Comparison of ENCODE assay signal across 25 cellular contexts in the genomic region with DNA sequence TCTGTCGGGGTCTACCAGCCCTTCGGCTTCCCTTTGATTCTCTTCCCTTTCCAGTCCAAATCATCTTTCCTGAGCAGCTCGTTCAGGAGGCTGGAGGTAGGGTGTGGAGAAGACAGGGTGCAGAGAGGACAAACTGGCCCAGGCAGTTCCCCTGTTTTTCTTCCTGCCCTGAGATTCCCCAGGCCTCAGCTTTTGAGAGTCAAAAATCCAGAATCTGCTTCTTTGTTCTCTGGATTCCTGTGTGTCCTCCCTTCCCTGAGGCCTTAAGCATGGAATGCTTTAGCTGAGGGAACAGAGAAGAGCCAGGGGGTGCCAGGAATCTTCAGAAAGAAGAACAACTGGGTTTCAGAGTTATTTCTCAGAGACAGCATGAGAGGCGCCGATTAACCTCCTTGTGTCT. TPM values are rescaled to one million over a fixed set of nuclear protein-coding genes. Genes with fewer than 3 reads are reported as not detected.
DNase-seq lines count a peak whose midpoint lies in the region; ATAC-seq, FAIRE-seq and TF ChIP-seq lines count a peak whose summit lies in the region.
"Had no signal": no experiment of that assay in that cellular context is flagged by ENCODE, and none has a peak within 500 bp of the region (broad histone marks: within the 10 kb centered on the region; RNA-seq: fewer than 3 reads in every experiment).

No MANE protein-coding gene starts in this region.

- H3K27me3 Mint-ChIP-seq in neural progenitor cell (ENCODE audit: insufficient read depth, low read depth) = no peaks in the 10 kb centered on the region
- H3K27me3 Mint-ChIP-seq: activated naive CD8-positive, alpha-beta T cell; effector memory CD8-positive, alpha-beta T cell had no signal

- no peak; a peak in 1 of 4 replicates for TF ChIP-seq RAD21 in H1 (IDR thresholded peaks at IDR 0.05 in 1 of 2, conservative IDR thresholded peaks at IDR 0.05 in 1 of 2; ENCODE audit: low read depth in 2 of 2, low read length in 2 of 2)

- TF ChIP-seq EP300 in H1 (IDR thresholded peaks at IDR 0.05; ENCODE audit: borderline replicate concordance in 1 of 2, low read depth in 2 of 2, low read length in 2 of 2) = no peak

- 83% methylated on average over 4 of the region's 5 CpGs for WGBS in HUES64
- WGBS in H1 (ENCODE audit: extremely low coverage in 1 of 2, insufficient coverage in 1 of 2, insufficient read length in 1 of 2, insufficient replicate concordance in 2 of 2, low coverage in 1 of 2, low lambda C conversion rate in 2 of 2, missing lambda C conversion rate in 1 of 2), 2 experiments = 70% methylated on average over 5 of the region's 5 CpGs; no CpG with 5 or more reads in 1 of the 2 experiments

- H4K91ac ChIP-seq in H1 (replicated peaks; ENCODE audit: insufficient read length, low read length) = no peak overlapping the region

- peaks cover 43% of the 10 kb centered on the region for H3K4me1 Mint-ChIP-seq in neural progenitor cell
- H3K4me1 Mint-ChIP-seq: T-cell had no signal

- H3K4me2 ChIP-seq in H1 (ENCODE audit: insufficient read depth in 1 of 2, low read depth in 2 of 2, low read length in 2 of 2) = no peak overlapping the region; a peak in 1 of 4 replicates
- no peak overlapping the region for H3K4me2 ChIP-seq in neural progenitor cell
- H3K4me2 ChIP-seq: A549 had no signal

- no peaks in the 10 kb centered on the region; the same call in 1 of the 2 replicates for H3K79me1 ChIP-seq in H1 (ENCODE audit: low read depth, low read length)

- peak overlapping the region; percentile 79; the same call in 1 of the 2 replicates for H2BK5ac ChIP-seq in H1 (ENCODE audit: low read depth, low read length)

- H3K4me1 ChIP-seq in HUES64 (ENCODE audit: insufficient read depth, low read length) = peaks cover 29% of the 10 kb centered on the region
- peaks cover 0 to 8% (median 5%) of the 10 kb centered on the region in 4 experiments; a peak in 3 of 7 replicates for H3K4me1 ChIP-seq in H1 (replicated peaks in 1 of 4; ENCODE audit: control insufficient read depth in 3 of 4, insufficient read depth in 4 of 4, low read length in 3 of 4)
- peaks cover 15% of the 10 kb centered on the region for H3K4me1 ChIP-seq in neural progenitor cell
- H3K4me1 ChIP-seq: A549, HAP-1 had no signal

- no peak overlapping the region for H4K5ac ChIP-seq in H1 (ENCODE audit: insufficient read length, low read depth, low read length)

- H2BK12ac ChIP-seq in H1 (ENCODE audit: low read depth, low read length) = peak overlapping the region; percentile 40

- no peak overlapping the region for H2BK20ac ChIP-seq in H1 (ENCODE audit: low read length)

- H2AFZ ChIP-seq in H1 (ENCODE audit: low read length) (no peak overlapping the region), neural progenitor cell (replicated peaks) (no peak overlapping the region)

- no peak for TF ChIP-seq POLR2A in H1 (IDR thresholded peaks at IDR 0.05; ENCODE audit: control extremely low read depth in 1 of 2, low read depth in 2 of 2, low read length in 2 of 2)

- H3K27me3 ChIP-seq in HUES64 (ENCODE audit: insufficient read depth, low read length) (no peaks in the 10 kb centered on the region), H1 (replicated peaks in 1 of 4; ENCODE audit: control insufficient read depth in 3 of 4, extremely low read depth in 1 of 4, insufficient read depth in 3 of 4, low read length in 3 of 4) (no peaks in the 10 kb centered on the region), neural progenitor cell (no peaks in the 10 kb centered on the region)
- H3K27me3 ChIP-seq: esophagus squamous epithelium, stomach had no signal

- FAIRE-seq in H1 (lab: Jason Lieb, UNC) = peak; percentile 42
- FAIRE-seq: A549, GM19239 had no signal

- H3K56ac ChIP-seq in H1 (replicated peaks; ENCODE audit: insufficient read length, low read depth, low read length) = no peak overlapping the region

- H3K23me2 ChIP-seq in H1 (ENCODE audit: low read depth, low read length) = no peaks in the 10 kb centered on the region

- H3K27ac ChIP-seq in HUES64 (ENCODE audit: low read depth, low read length) (peak overlapping the region; percentile 85), H1 (ENCODE audit: low read depth, low read length) (no peak overlapping the region), neural progenitor cell (no peak overlapping the region)
- H3K27ac ChIP-seq: stomach had no signal

- H3K79me2 ChIP-seq in H1 (ENCODE audit: control insufficient read depth in 1 of 2, insufficient read depth in 2 of 2, low read length in 2 of 2) = no peaks in the 10 kb centered on the region
- H3K79me2 ChIP-seq in neural progenitor cell (ENCODE audit: low read depth) = no peaks in the 10 kb centered on the region

- DNase-seq in AG20443 (ENCODE audit: low spot score) (peak; percentile 27), H1 (ENCODE audit: low read depth in 1 of 2, low spot score in 2 of 2) (peak in 1 of 2 experiments; percentile 25), neural progenitor cell (ENCODE audit: low spot score) (peak; percentile 50), left colon (no peak), NCI-H526 (lab: John Stamatoyannopoulos, UW) (no peak), NCI-H774 (lab: John Stamatoyannopoulos, UW) (no peak)
- DNase-seq: activated CD4-positive, alpha-beta T cell treated with anti-CD3 and anti-CD28 coated beads for 4 hours; C1 segment of cervical spinal cord; effector memory CD8-positive, alpha-beta T cell; esophagus squamous epithelium; GF-D8; NCI-H1417; NCI-H524 treated with DMSO at 0.1 percent for 48 hours; retina; stimulated activated CD4-positive, alpha-beta T cell treated with anti-CD3 and anti-CD28 coated beads, Interleukin-12 subunit alpha, Interleukin-12 subunit beta, amount 100 ng/mL, for 4 hours; stomach; T-cell had no signal

- 0 out of 2 replicates have a peak overlapping the region, but pooled peaks have one; percentile 4 for H3K18ac ChIP-seq in H1 (ENCODE audit: extremely low read depth, low read length)

- intact Hi-C loops in left colon (cut with DNase I, micrococcal nuclease) = no loop called here

- H3K9ac ChIP-seq in HUES64 (ENCODE audit: low read depth, low read length) (peak overlapping the region; percentile 52), H1 (replicated peaks in 1 of 4; ENCODE audit: extremely low read depth in 1 of 4, low read depth in 3 of 4, low read length in 3 of 4) (no peak overlapping the region; a peak in 1 of 7 replicates), neural progenitor cell (no peak overlapping the region)

- POLR2A ChIA-PET in H1 (lab: Charles Lee; ENCODE audit: partially characterized antibody) = interaction anchor here (0.6 kb wide), 1 partner anchor 376 kb away, joined by 6 read pairs; no protein-coding TSS in a partner anchor

- no peak for TF ChIP-seq CTCF in H1 (IDR thresholded peaks at IDR 0.05; ENCODE audit: control extremely low read depth in 1 of 3, insufficient read depth in 1 of 3, low read depth in 1 of 3, low read length in 3 of 3)
- no peak for TF ChIP-seq CTCF in neural progenitor cell (IDR thresholded peaks at IDR 0.05)

- no peak overlapping the region for H3K27ac Mint-ChIP-seq in neural progenitor cell
- H3K27ac Mint-ChIP-seq: activated naive CD8-positive, alpha-beta T cell; effector memory CD8-positive, alpha-beta T cell; T-cell had no signal

- H3K36me3 ChIP-seq in HUES64 (ENCODE audit: insufficient read depth, low read length) (no peaks in the 10 kb centered on the region), H1 (ENCODE audit: control insufficient read depth in 2 of 4, insufficient read depth in 4 of 4, low read length in 3 of 4) (no peaks in the 10 kb centered on the region), neural progenitor cell (no peaks in the 10 kb centered on the region)
- H3K36me3 ChIP-seq: esophagus squamous epithelium, HAP-1, stomach had no signal

- no peaks in the 10 kb centered on the region for H3K9me3 Mint-ChIP-seq in neural progenitor cell

- no peak overlapping the region for H2BK15ac ChIP-seq in H1 (ENCODE audit: low read length)

- no peak overlapping the region for H3K4ac ChIP-seq in H1 (replicated peaks; ENCODE audit: insufficient read length, low read depth, low read length)

- ATAC-seq in HG03135 (IDR thresholded peaks at IDR 0.05; ENCODE audit: unreplicated experiment) (no peak), left colon (no peak)
- ATAC-seq: A549; effector memory CD8-positive, alpha-beta T cell; T-cell had no signal

- H3K36me3 Mint-ChIP-seq in neural progenitor cell = no peaks in the 10 kb centered on the region
- H3K36me3 Mint-ChIP-seq: activated naive CD8-positive, alpha-beta T cell; T-cell had no signal

- H4K20me1 ChIP-seq in H1 (replicated peaks in 1 of 2; ENCODE audit: control insufficient read depth in 1 of 2, insufficient read depth in 2 of 2, low read length in 2 of 2) (no peaks in the 10 kb centered on the region), neural progenitor cell (ENCODE audit: low read depth) (no peaks in the 10 kb centered on the region)

- no peaks in the 10 kb centered on the region for H3K9me3 ChIP-seq in HUES64 (ENCODE audit: insufficient read depth, low read depth, low read length)
- H3K9me3 ChIP-seq in H1 (ENCODE audit: insufficient read depth in 2 of 2, low read depth in 1 of 2, low read length in 1 of 2) = no peaks in the 10 kb centered on the region
- H3K9me3 ChIP-seq in neural progenitor cell (ENCODE audit: low read depth) = no peaks in the 10 kb centered on the region
- H3K9me3 ChIP-seq: A549, esophagus squamous epithelium, HAP-1, stomach had no signal

- no peak overlapping the region for H2BK120ac ChIP-seq in H1 (replicated peaks; ENCODE audit: low read depth, low read length)

- H3F3A ChIP-seq in neural progenitor cell (ENCODE audit: low read depth) = peaks cover 11% of the 10 kb centered on the region

- no peak overlapping the region for H3K14ac ChIP-seq in H1 (ENCODE audit: insufficient read length)

- CTCF ChIA-PET in H1 (lab: Charles Lee; ENCODE audit: partially characterized antibody) = interaction anchor here (0.6 to 2.2 kb wide), 7 partner anchors 11 to 500 kb away, joined by 3 to 7 read pairs (median 3); no protein-coding TSS in a partner anchor

- H3K4me3 ChIP-seq in HUES64 (ENCODE audit: low read length) (no peak overlapping the region), H1 (ENCODE audit: extremely low read depth in 1 of 4, insufficient read depth in 2 of 4, low read depth in 3 of 4, low read length in 4 of 4) (no peak overlapping the region), neural progenitor cell (no peak overlapping the region)
- H3K4me3 ChIP-seq: A549, esophagus squamous epithelium, HAP-1, stomach had no signal

- no peak overlapping the region; the same call in 1 of the 2 replicates for H2AK5ac ChIP-seq in H1 (ENCODE audit: low read depth, low read length)

- no peak overlapping the region for H4K8ac ChIP-seq in H1 (ENCODE audit: extremely low read depth, insufficient read depth, low read length)

- H3K4me3 Mint-ChIP-seq in neural progenitor cell = no peak overlapping the region
- H3K4me3 Mint-ChIP-seq: activated naive CD8-positive, alpha-beta T cell; effector memory CD8-positive, alpha-beta T cell; T-cell had no signal

- H3K23ac ChIP-seq in H1 (ENCODE audit: insufficient read length) = no peak overlapping the region

RNA-seq across cellular contexts. Expression of a gene that starts 26.7 kb away (rescaled TPM):
- not detected for polyA plus RNA-seq in HUES64 (2013, experiment 1 of 2)
- polyA plus RNA-seq in HUES64 (2013, experiment 2 of 2) = not detected
- total RNA-seq in H1 (2021; fragmentation: NEBNext Ultra II Directional; extraction: Animal tissue kit (Norgen Biotek cat#: 25700)) = not detected in 2 replicates
- polyA plus RNA-seq in H1 (2011; rRNA removed) = not detected in 2 replicates
- 0.05 TPM for polyA plus RNA-seq in H1 (2011; cell fraction: cytosol; rRNA removed)
- not detected for polyA plus RNA-seq in H1 (2011; cell fraction: nucleus; rRNA removed)
- not detected in 4 replicates for polyA plus RNA-seq in H1 (2012, experiment 1 of 2)
- polyA plus RNA-seq in H1 (2012, experiment 2 of 2) = not detected
- not detected for polyA plus RNA-seq in H1 (2013, experiment 1 of 2)
- polyA plus RNA-seq in H1 (2013, experiment 2 of 2) = not detected
- not detected in 2 replicates for polyA minus RNA-seq in H1 (2011; rRNA and poly(A)+ RNA removed)
- not detected for polyA minus RNA-seq in H1 (2011; cell fraction: cytosol; rRNA and poly(A)+ RNA removed)
- not detected for polyA minus RNA-seq in H1 (2011; cell fraction: nucleus; rRNA and poly(A)+ RNA removed)
- not detected in 2 replicates for total RNA-seq in neural progenitor cell (ENCODE audit: low replicate concordance)
- total RNA-seq in left colon = not detected
- total RNA-seq: esophagus squamous epithelium, liver, stomach, T-cell had no signal
- polyA plus RNA-seq: A549, liver, stomach, urinary bladder had no signal

Comparison
In these comparisons a context has a peak if more than half of its experiments do, and no peak if none do; other contexts are left out.
1. DNase-seq: peak in AG20443 (single experiment) and neural progenitor cell (single experiment); none in left colon (0 of 2), NCI-H526 (0 of 2) and NCI-H774 (single experiment).